In genomic region chr12:68223067-68223747, GRCh38 we compare ENCODE assay signal across 8 cellular contexts. TPM values are rescaled to one million over a fixed set of nuclear protein-coding genes. Genes with fewer than 3 reads are reported as not detected.
DNase-seq lines count a peak whose midpoint lies in the region; ATAC-seq and TF ChIP-seq lines count a peak whose summit lies in the region.

No MANE protein-coding gene starts in this region.

- H3K4me1 ChIP-seq in heart left ventricle = peaks cover 0 to 9% (median 0%) of the 10 kb centered on the region in 12 donors

- peaks cover 0 to 10% (median 0%) of the 10 kb centered on the region in 9 donors for H3K27me3 ChIP-seq in heart left ventricle

- intact Hi-C loops in heart left ventricle (cut with DNase I) = loop anchor here (1.0 to 10.0 kb wide), 4 partner anchors 94 to 462 kb away; partner anchors contain the start of genes NUP107 (in 1 of the 10) and RAP1B (in 1 of the 10)

- 2 to 6% (median 3%) methylated on average over 12 of the region's 12 CpGs for WGBS in heart left ventricle, 4 donors

- peak; percentile 69 for DNase-seq in GM10266 (ENCODE audit: extremely low spot score)
- peak; percentile 78 for DNase-seq in HFFc6
- peak; percentile 81 for DNase-seq in NCI-H1105 (lab: John Stamatoyannopoulos, UW)
- DNase-seq in SW 1271 (lab: John Stamatoyannopoulos, UW) = peak; percentile 34 to 88
- peak; percentile 50 for DNase-seq in activated naive CD8-positive, alpha-beta T cell treated with anti-CD3 and anti-CD28 coated beads, Interleukin-2, amount 50 U/mL, for 16 hours (ENCODE audit: low read depth, low spot score)
- DNase-seq in heart left ventricle = peak; percentile 71 to 87 (median 78)
- peak; percentile 75 for DNase-seq in renal cortical epithelial cell (ENCODE audit: low read depth)
- no peak for DNase-seq in DMS153 (lab: John Stamatoyannopoulos, UW)

- H3K27me3 Mint-ChIP-seq in HFFc6 (ENCODE audit: insufficient read depth) = peaks cover 17% of the 10 kb centered on the region

- TF ChIP-seq POLR2A in heart left ventricle (IDR thresholded peaks at IDR 0.05) = no peak

- no peaks in the 10 kb centered on the region for H3K36me3 Mint-ChIP-seq in HFFc6 (ENCODE audit: low read depth)

- H3K4me3 Mint-ChIP-seq in HFFc6 = peak overlapping the region; percentile 76

- peak; percentile 89 for TF ChIP-seq CTCF in GM10266 (IDR thresholded peaks at IDR 0.05; ENCODE audit: control insufficient read depth, insufficient read depth, low read depth, missing control alignments)
- peak; percentile 94 for TF ChIP-seq CTCF in HFFc6 (IDR thresholded peaks at IDR 0.05)
- peak; percentile 77 to 93 (median 84) for TF ChIP-seq CTCF in heart left ventricle (IDR thresholded peaks at IDR 0.05)

- no peaks in the 10 kb centered on the region for H3K36me3 ChIP-seq in heart left ventricle

- peaks cover 24% of the 10 kb centered on the region for H3K4me1 Mint-ChIP-seq in HFFc6 (ENCODE audit: low read depth)

- H3K9me3 Mint-ChIP-seq in HFFc6 = no peaks in the 10 kb centered on the region

- H3K9me3 ChIP-seq in heart left ventricle = no peaks in the 10 kb centered on the region

- peak; percentile 95 to 99 (median 98) for ATAC-seq in heart left ventricle

- H3K4me3 ChIP-seq in heart left ventricle = peak overlapping the region in 1 of 12 donors; percentile 18

- no peak overlapping the region for H3K27ac ChIP-seq in heart left ventricle

- no peak overlapping the region for H3K27ac Mint-ChIP-seq in HFFc6

RNA-seq across cellular contexts. Expression of gene IL26, which starts 2.4 kb away (rescaled TPM):
- not detected for total RNA-seq in HFFc6 (2021; fragmentation: NEBNext Ultra II Directional; extraction: Animal tissue kit (Norgen Biotek cat#: 25700))
- not detected for total RNA-seq in heart left ventricle
- not detected for polyA plus RNA-seq in heart left ventricle
- not detected in 2 replicates for total RNA-seq in renal cortical epithelial cell

RNA-seq across cellular contexts. Expression of gene IL22, which starts 30.2 kb away (rescaled TPM):
- not detected for total RNA-seq in HFFc6 (2021; fragmentation: NEBNext Ultra II Directional; extraction: Animal tissue kit (Norgen Biotek cat#: 25700))
- total RNA-seq in heart left ventricle (not detected), renal cortical epithelial cell (not detected in 2 replicates)
- polyA plus RNA-seq in heart left ventricle = not detected
